35 cellular contexts compared by ENCODE assay signal in the genomic region with DNA sequence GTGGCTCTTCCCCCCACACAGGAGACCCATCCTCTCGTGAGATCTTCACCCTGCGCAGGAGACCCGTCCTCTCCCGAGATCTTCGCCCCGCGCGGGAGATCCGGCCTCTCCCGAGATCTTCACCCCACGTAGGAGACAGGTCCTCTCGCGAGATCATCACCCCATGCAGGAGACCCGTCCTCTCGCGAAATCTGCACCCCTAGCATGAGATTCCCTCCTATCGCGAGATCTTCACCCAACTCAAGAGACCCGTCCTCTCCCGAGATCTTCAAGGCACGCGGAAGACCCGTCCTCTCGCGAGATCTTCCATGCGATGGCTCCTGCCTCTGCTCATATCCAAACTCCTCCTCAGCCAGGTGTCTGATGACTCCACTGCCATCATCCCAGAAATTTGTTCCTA. TPM values are rescaled to one million over a fixed set of nuclear protein-coding genes. Genes with fewer than 3 reads are reported as not detected.
"Had no signal": no experiment of that assay in that cellular context is flagged by ENCODE, and none has a peak within 500 bp of the region (broad histone marks: within the 10 kb centered on the region; RNA-seq: fewer than 3 reads in every experiment).

No MANE protein-coding gene starts in this region.

- H3K27ac Mint-ChIP-seq: activated CD4-positive, alpha-beta memory T cell treated with anti-CD3 and anti-CD28 coated beads for 36 hours; activated CD4-positive, alpha-beta T cell treated with anti-CD3 and anti-CD28 coated beads for 36 hours; activated CD4-positive, alpha-beta T cell treated with anti-CD3 and anti-CD28 coated beads, Interleukin-2, amount 10 ng/mL, durations not matched to agents 24 days and 14 days; activated CD8-positive, alpha-beta T cell treated with anti-CD3 and anti-CD28 coated beads, Interleukin-2, amount 10 ng/mL, durations not matched to agents 7 days and 5 days; activated naive CD8-positive, alpha-beta T cell; activated T-cell treated with anti-CD3 and anti-CD28 coated beads, Interleukin-2, amount 50 U/mL, for 24 hours; activated T-cell treated with anti-CD3 and anti-CD28 coated beads, Interleukin-2, amount 50 U/mL, for 72 hours; dendritic cell treated with granulocyte-macrophage colony-stimulating factor and Interleukin-4, amounts not matched to agents 40 ng/mL and 50 ng/mL, for 4 days; endodermal cell had no signal

- ATAC-seq: activated CD4-positive, alpha-beta T cell treated with anti-CD3 and anti-CD28 coated beads for 36 hours; activated CD8-positive, alpha-beta T cell treated with anti-CD3 and anti-CD28 coated beads, Interleukin-2, amount 10 ng/mL, durations not matched to agents 7 days and 5 days; activated T-cell treated with anti-CD3 and anti-CD28 coated beads, Interleukin-2, amount 50 U/mL, for 72 hours; foreskin keratinocyte; gastroesophageal sphincter; heart right ventricle had no signal

- H3K4me3 Mint-ChIP-seq: activated CD4-positive, alpha-beta memory T cell treated with anti-CD3 and anti-CD28 coated beads for 36 hours; activated CD4-positive, alpha-beta T cell treated with anti-CD3 and anti-CD28 coated beads for 36 hours; activated CD4-positive, alpha-beta T cell treated with anti-CD3 and anti-CD28 coated beads, Interleukin-2, amount 10 ng/mL, durations not matched to agents 24 days and 14 days; activated CD8-positive, alpha-beta T cell treated with anti-CD3 and anti-CD28 coated beads, Interleukin-2, amount 10 ng/mL, durations not matched to agents 7 days and 5 days; activated naive CD8-positive, alpha-beta T cell; activated T-cell treated with anti-CD3 and anti-CD28 coated beads, Interleukin-2, amount 50 U/mL, for 24 hours; activated T-cell treated with anti-CD3 and anti-CD28 coated beads, Interleukin-2, amount 50 U/mL, for 72 hours; central memory CD8-positive, alpha-beta T cell; dendritic cell treated with granulocyte-macrophage colony-stimulating factor and Interleukin-4, amounts not matched to agents 40 ng/mL and 50 ng/mL, for 4 days; endodermal cell had no signal

- DNase-seq: activated CD4-positive, alpha-beta memory T cell treated with anti-CD3 and anti-CD28 coated beads for 36 hours; activated CD4-positive, alpha-beta T cell treated with anti-CD3 and anti-CD28 coated beads for 36 hours; activated CD4-positive, alpha-beta T cell treated with anti-CD3 and anti-CD28 coated beads, Interleukin-2, amount 10 ng/mL, durations not matched to agents 24 days and 14 days; activated CD4-positive, CD25-positive, alpha-beta regulatory T cell; activated CD4-positive, CD25-positive, alpha-beta regulatory T cell treated with anti-CD3 and anti-CD28 coated beads, Interleukin-2, amount 50 U/mL, for 72 hours; activated CD8-positive, alpha-beta memory T cell treated with anti-CD3 and anti-CD28 coated beads, Interleukin-2, amount 50 U/mL, for 48 hours; activated CD8-positive, alpha-beta T cell treated with anti-CD3 and anti-CD28 coated beads, Interleukin-2, amount 10 ng/mL, durations not matched to agents 7 days and 5 days; activated naive CD4-positive, alpha-beta T cell treated with anti-CD3 and anti-CD28 coated beads, Interleukin-2, amount 50 U/mL, for 16 hours; activated naive CD4-positive, alpha-beta T cell treated with Interleukin-2 at 50 U/mL for 16 hours; activated T-cell treated with anti-CD3 and anti-CD28 coated beads for 4 hours; activated T-cell treated with anti-CD3 and anti-CD28 coated beads, Interleukin-2, amount 50 U/mL, for 24 hours; activated T-cell treated with anti-CD3 and anti-CD28 coated beads, Interleukin-2, amount 50 U/mL, for 72 hours; amniotic stem cell; anterior cingulate cortex; brain microvascular endothelial cell; dorsolateral prefrontal cortex; effector memory CD4-positive, alpha-beta T cell; endodermal cell; erythroblast; foreskin keratinocyte; heart right ventricle; T-helper 2 cell had no signal

- H3K36me3 Mint-ChIP-seq: activated CD4-positive, alpha-beta memory T cell treated with anti-CD3 and anti-CD28 coated beads for 36 hours; activated naive CD8-positive, alpha-beta T cell had no signal

- H3K9me3 Mint-ChIP-seq: central memory CD8-positive, alpha-beta T cell had no signal

- H3K4me1 Mint-ChIP-seq: endodermal cell had no signal

RNA-seq across cellular contexts. Expression of gene LAIR2, which starts 24.3 kb away (rescaled TPM):
- total RNA-seq: activated CD4-positive, alpha-beta memory T cell treated with anti-CD3 and anti-CD28 coated beads for 36 hours; astrocyte; bronchial epithelial cell; cardiac septum; cerebellum; endodermal cell; esophagus muscularis mucosa; foreskin keratinocyte; gastroesophageal sphincter; glomerular endothelial cell; hepatocyte had no signal

RNA-seq across cellular contexts. Expression of gene LILRA2, which starts 46.6 kb away (rescaled TPM):
- total RNA-seq: activated CD4-positive, alpha-beta memory T cell treated with anti-CD3 and anti-CD28 coated beads for 36 hours; activated CD4-positive, alpha-beta T cell treated with anti-CD3 and anti-CD28 coated beads for 36 hours; activated CD4-positive, alpha-beta T cell treated with anti-CD3 and anti-CD28 coated beads, Interleukin-2, amount 10 ng/mL, durations not matched to agents 24 days and 14 days; activated CD8-positive, alpha-beta memory T cell treated with anti-CD3 and anti-CD28 coated beads for 36 hours; activated CD8-positive, alpha-beta T cell treated with anti-CD3 and anti-CD28 coated beads, Interleukin-2, amount 10 ng/mL, durations not matched to agents 7 days and 5 days; activated T-cell treated with anti-CD3 and anti-CD28 coated beads, Interleukin-2, amount 50 U/mL, for 72 hours; astrocyte; bronchial epithelial cell; endodermal cell; foreskin keratinocyte; glomerular endothelial cell; hepatocyte had no signal

RNA-seq across cellular contexts. Expression of gene CDC42EP5, which starts 53.9 kb away (rescaled TPM):
- total RNA-seq: activated CD4-positive, alpha-beta memory T cell treated with anti-CD3 and anti-CD28 coated beads for 36 hours; activated CD8-positive, alpha-beta T cell treated with anti-CD3 and anti-CD28 coated beads, Interleukin-2, amount 10 ng/mL, durations not matched to agents 7 days and 5 days; T-helper 1 cell treated with Interleukin-12 subunit alpha and Interleukin-12 subunit beta and Interleukin-4 antibody, amounts not matched to agents 30 ng/mL and 1 ng/mL, for 36 hours had no signal
